Comparison of ENCODE assay signal across 1 cellular context in genomic region chr12:54014315-54015209, GRCh38.
A peak's percentile ranks its signal among the peaks of the same experiment; 100 is the strongest.
TF ChIP-seq lines count a peak whose summit lies in the region.

No MANE protein-coding gene starts in this region.

TF ChIP-seq in HepG2, 621 proteins besides CTCF, POLR2A, EP300 and RAD21:
- no peak for TF ChIP-seq HHEX (CRISPR knock-in tag; IDR thresholded peaks at IDR 0.05)
- peak; percentile 79 for TF ChIP-seq RNF2 (conservative IDR thresholded peaks at IDR 0.05; ENCODE audit: low read depth)
- no peak for TF ChIP-seq FOXJ3 (CRISPR knock-in tag; IDR thresholded peaks at IDR 0.05; ENCODE audit: borderline replicate concordance)
- TF ChIP-seq CBX2 (IDR thresholded peaks at IDR 0.05; ENCODE audit: low read depth, low read length) = 0 out of 2 replicates have a peak, but pooled peaks have one; percentile 66
- no peak for TF ChIP-seq CBX2 (CRISPR knock-in tag; IDR thresholded peaks at IDR 0.05; ENCODE audit: low read depth)
- TF ChIP-seq ZFP36 (IDR thresholded peaks at IDR 0.05; ENCODE audit: borderline replicate concordance, low read depth, low read length, partially characterized antibody) = peak; percentile 74
